10 cellular contexts compared by ENCODE assay signal in the genomic region with DNA sequence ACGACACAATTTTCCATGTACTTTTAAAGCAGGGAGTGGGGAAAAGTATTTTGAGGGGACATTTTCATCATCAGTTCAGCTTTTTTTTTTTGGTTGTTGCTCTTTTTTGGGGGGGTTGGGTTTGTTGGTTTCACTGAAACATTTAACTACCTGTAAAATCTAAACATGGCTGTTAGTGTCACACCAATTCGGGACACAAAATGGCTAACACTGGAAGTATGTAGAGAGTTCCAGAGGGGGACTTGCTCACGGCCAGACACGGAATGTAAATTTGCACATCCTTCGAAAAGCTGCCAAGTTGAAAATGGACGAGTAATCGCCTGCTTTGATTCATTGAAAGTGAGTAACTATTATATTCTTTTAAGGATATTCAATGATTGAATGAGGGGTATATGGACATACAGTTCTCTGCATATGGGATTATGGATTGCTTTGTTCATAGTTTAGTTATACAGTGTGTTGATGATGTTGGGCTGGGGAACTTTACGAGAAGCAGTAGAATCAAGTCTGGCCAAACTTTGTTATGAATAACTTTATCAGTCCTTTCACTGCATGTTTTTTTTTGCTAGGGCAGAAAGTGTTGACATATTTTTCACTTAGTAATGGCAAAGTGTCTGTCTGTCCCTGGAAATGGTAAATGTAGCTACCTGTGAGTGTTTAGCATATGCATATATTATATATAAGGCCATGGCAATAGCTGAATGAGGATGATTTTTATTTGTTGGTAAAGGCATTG. TPM values are rescaled to one million over a fixed set of nuclear protein-coding genes. Genes with fewer than 3 reads are reported as not detected.
DNase-seq lines count a peak whose midpoint lies in the region; ATAC-seq and TF ChIP-seq lines count a peak whose summit lies in the region.
"Had no signal": no experiment of that assay in that cellular context is flagged by ENCODE, and none has a peak within 500 bp of the region (broad histone marks: within the 10 kb centered on the region; RNA-seq: fewer than 3 reads in every experiment).

No MANE protein-coding gene starts in this region.

- peak overlapping the region; percentile 90 for H3K27ac ChIP-seq in ACC112 (ENCODE audit: low read depth, low read length)
- H3K27ac ChIP-seq in H9 (ENCODE audit: insufficient read length, low read depth, low read length) = no peak overlapping the region
- peak overlapping the region; percentile 77 to 83 for H3K27ac ChIP-seq in ascending aorta

- H2AFZ ChIP-seq in ACC112 (ENCODE audit: low read length, unreplicated experiment) = no peak overlapping the region
- H2AFZ ChIP-seq in H9 (ENCODE audit: low read length) = no peak overlapping the region

- H3K27ac Mint-ChIP-seq in H9 = peak overlapping the region; percentile 76 to 96 (median 94); a peak in 5 of 7 replicates
- peak overlapping the region in 5 of 6 donors; percentile 39 to 88 (median 83) for H3K27ac Mint-ChIP-seq in naive B cell

- H3K4me3 Mint-ChIP-seq in H9 (peak overlapping the region in 1 of 2 experiments; percentile 2; a peak in 1 of 5 replicates), naive B cell (peak overlapping the region in 2 of 8 donors; percentile 30 to 35)

- no peak overlapping the region for H2BK20ac ChIP-seq in H9 (ENCODE audit: low read depth, low read length, poor library complexity, severe bottlenecking)

- H3K27me3 Mint-ChIP-seq in H9 (ENCODE audit: low read depth) (no peaks in the 10 kb centered on the region), naive B cell (no peaks in the 10 kb centered on the region)

- H3K79me1 ChIP-seq in H9 (ENCODE audit: insufficient read depth, low read depth, low read length, poor library complexity, severe bottlenecking) = no peaks in the 10 kb centered on the region

- no peak overlapping the region for H3K56ac ChIP-seq in H9 (ENCODE audit: insufficient read length, low read depth, low read length)

- H3K18ac ChIP-seq in H9 (ENCODE audit: insufficient read length, low read depth, low read length) = no peak overlapping the region

- TF ChIP-seq CTCF in H9 (conservative IDR thresholded peaks at IDR 0.05) = no peak
- TF ChIP-seq CTCF in ascending aorta (IDR thresholded peaks at IDR 0.05) = no peak

- no peak overlapping the region for H3K14ac ChIP-seq in H9 (ENCODE audit: insufficient read depth, low read length)

- no peaks in the 10 kb centered on the region for H4K20me1 ChIP-seq in H9 (ENCODE audit: control insufficient read depth, insufficient read depth, insufficient read length)

- H3K4me3 ChIP-seq in ACC112 (ENCODE audit: low read depth, low read length) (peak overlapping the region; percentile 72), ascending aorta (peak overlapping the region; percentile 49 to 52)

- H2BK15ac ChIP-seq in H9 (ENCODE audit: low read depth, low read length) = no peak overlapping the region

- H3K27me3 ChIP-seq in ACC112 (ENCODE audit: insufficient read depth, low read length) (no peaks in the 10 kb centered on the region), H9 (ENCODE audit: insufficient read depth, low read length) (no peaks in the 10 kb centered on the region), ascending aorta (no peaks in the 10 kb centered on the region)
- H3K27me3 ChIP-seq: Peyer's patch had no signal

- H3K23me2 ChIP-seq in H9 (ENCODE audit: insufficient read length, low read depth, low read length, poor library complexity, severe bottlenecking) = no peaks in the 10 kb centered on the region

- intact Hi-C loops in ascending aorta (cut with DNase I) = loop anchor here (2.0 to 10.0 kb wide), 3 partner anchors 29 to 145 kb away; no protein-coding TSS in a partner anchor

- H4K5ac ChIP-seq in H9 (ENCODE audit: insufficient read length, low read depth, low read length) = no peak overlapping the region

- H3K4ac ChIP-seq in H9 (ENCODE audit: low read depth, low read length) = no peak overlapping the region

- H3K23ac ChIP-seq in H9 (ENCODE audit: insufficient read length, low read depth, low read length) = no peak overlapping the region

- WGBS in H9 (ENCODE audit: extremely low coverage, insufficient read length, low lambda C conversion rate) = no CpG with 5 or more reads among the region's 8 CpGs

- DNase-seq in H9 (no peak), ascending aorta (ENCODE audit: low spot score in 2 of 2) (no peak), naive B cell (no peak), SKM-1 treated with dmso at 0.1 percent for 144 hours (lab: John Stamatoyannopoulos, UW; ENCODE audit: unreplicated experiment) (no peak), amniotic stem cell (lab: John Stamatoyannopoulos, UW) (no peak), NAMALWA (ENCODE audit: low spot score) (no peak)
- DNase-seq: stimulated activated CD4-positive, alpha-beta T cell treated with anti-CD3 and anti-CD28 coated beads, Interleukin-4, amount 100 ng/mL, for 4 hours had no signal

- H2BK12ac ChIP-seq in H9 (ENCODE audit: insufficient read length, low read depth, low read length) = no peak overlapping the region

- H2BK5ac ChIP-seq in H9 (ENCODE audit: insufficient read length, low read length) = no peak overlapping the region

- no peak for ATAC-seq in naive B cell (ENCODE audit: low read depth in 2 of 2)
- ATAC-seq in HG03521 (IDR thresholded peaks at IDR 0.05; ENCODE audit: unreplicated experiment) = no peak

- H2BK120ac ChIP-seq in H9 (ENCODE audit: low read depth, low read length, poor library complexity, severe bottlenecking) = no peak overlapping the region

- H3K9ac ChIP-seq in H9 (ENCODE audit: extremely low read depth, insufficient read length, low read length) = no peak overlapping the region

- H3K4me1 Mint-ChIP-seq in H9 = peaks cover 64 to 68% of the 10 kb centered on the region in 2 experiments
- peaks cover 45 to 81% (median 54%) of the 10 kb centered on the region in 3 donors for H3K4me1 Mint-ChIP-seq in naive B cell

- no peak overlapping the region for H3K4me2 ChIP-seq in H9 (ENCODE audit: insufficient read depth, insufficient read length, low read length)

- H3K9me3 Mint-ChIP-seq in H9 = no peaks in the 10 kb centered on the region
- H3K9me3 Mint-ChIP-seq in naive B cell = no peaks in the 10 kb centered on the region

- H3K36me3 Mint-ChIP-seq in H9 (ENCODE audit: insufficient read depth in 1 of 3, low read depth in 3 of 3) (no peaks in the 10 kb centered on the region), naive B cell (peaks cover 11 to 18% of the 10 kb centered on the region in 2 donors)

- H3K4me1 ChIP-seq in ACC112 (ENCODE audit: control insufficient read depth, insufficient read depth, low read length, unreplicated experiment) = peaks cover 58% of the 10 kb centered on the region
- peaks cover 8% of the 10 kb centered on the region; the same call in 1 of the 2 replicates for H3K4me1 ChIP-seq in H9 (ENCODE audit: insufficient read depth, low read length)
- H3K4me1 ChIP-seq in ascending aorta = peaks cover 11 to 58% of the 10 kb centered on the region in 2 donors

- no peak overlapping the region for H3T11ph ChIP-seq in H9 (ENCODE audit: low read length)

- no peak overlapping the region for H4K91ac ChIP-seq in H9 (ENCODE audit: insufficient read length, low read depth, low read length)

- no peak overlapping the region for H4K8ac ChIP-seq in H9 (replicated peaks; ENCODE audit: insufficient read length, low read depth, low read length)

- H3K9me3 ChIP-seq in H9 (ENCODE audit: control insufficient read depth, low read depth, low read length) (no peaks in the 10 kb centered on the region), ascending aorta (no peaks in the 10 kb centered on the region)
- H3K9me3 ChIP-seq: Peyer's patch had no signal

- peaks cover 7% of the 10 kb centered on the region; the same call in 1 of the 2 replicates for H3K36me3 ChIP-seq in ACC112 (ENCODE audit: insufficient read depth, low read length)
- peaks cover 0 to 8% of the 10 kb centered on the region in 2 donors for H3K36me3 ChIP-seq in ascending aorta

- H3K79me2 ChIP-seq in ACC112 (ENCODE audit: control insufficient read depth, insufficient read depth, low read length, unreplicated experiment) (peaks cover 84% of the 10 kb centered on the region), H9 (ENCODE audit: insufficient read depth, low read length) (peaks cover 5% of the 10 kb centered on the region; the same call in 1 of the 2 replicates)

- H2AK5ac ChIP-seq in H9 (ENCODE audit: insufficient read length, low read length) = no peak overlapping the region

RNA-seq across cellular contexts. Expression of a gene that starts 31.5 kb away (rescaled TPM):
- total RNA-seq in H9 (2021) = 14.9 and 15.2 TPM in 2 replicates
- total RNA-seq in ascending aorta = 350 TPM
- polyA plus RNA-seq in naive B cell (ENCODE audit: low read depth in 6 of 6) = 100 to 1,000 TPM; 188 to 346 (median 260) TPM

Comparison
In these comparisons a context has a peak if more than half of its experiments do, and no peak if none do; other contexts are left out.
1. RNA of a gene that starts 31.5 kb away (total RNA-seq): 350 TPM in ascending aorta (single experiment); 14.9 to 15.2 TPM in H9; every median in the first group is over 10 times any median in the second.